ENCODE assay signal across 12 cellular contexts in the genomic region with DNA sequence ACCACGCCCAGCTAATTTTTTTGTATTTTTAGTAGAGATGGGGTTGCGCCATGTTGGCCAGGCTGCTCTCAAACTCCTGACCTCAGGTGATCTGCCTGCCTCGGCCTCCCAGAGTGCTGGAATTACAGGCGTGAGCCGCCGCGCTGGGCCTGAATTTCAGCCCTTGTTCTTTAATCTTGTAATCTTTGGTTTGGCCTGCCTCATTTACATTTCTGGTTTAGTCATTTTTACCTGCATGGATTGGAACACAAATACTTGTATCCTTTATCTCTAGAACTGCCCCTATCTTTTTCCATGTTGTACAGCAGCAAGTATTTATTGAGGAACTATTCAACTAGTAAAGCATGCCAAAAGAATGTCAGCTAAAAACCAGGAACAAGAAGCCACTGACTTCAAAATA.
"Had no signal": no experiment of that assay in that cellular context is flagged by ENCODE, and none has a peak within 500 bp of the region (broad histone marks: within the 10 kb centered on the region; RNA-seq: fewer than 3 reads in every experiment).

No MANE protein-coding gene starts in this region.

- H3K4me1 ChIP-seq: left ventricle myocardium inferior, psoas muscle, right lobe of liver, testis had no signal

- DNase-seq: activated gamma-delta T cell treated with Interleukin-2 at 50 U/mL for 16 hours; left ventricle myocardium inferior; nephron progenitor cell; psoas muscle; right lobe of liver; stimulated activated CD4-positive, alpha-beta T cell treated with anti-CD3 and anti-CD28 coated beads, Interleukin-4, amount 100 ng/mL, for 4 hours; stimulated activated CD8-positive, alpha-beta memory T cell treated with anti-CD3 and anti-CD28 coated beads, Interleukin-4, amount 100 ng/mL, for 48 hours; stimulated activated naive CD4-positive, alpha-beta T cell treated with Interleukin-2 at 50 U/mL for 16 hours; testis; WERI-Rb-1 had no signal

- H3K9me3 Mint-ChIP-seq: memory B cell, nephron progenitor cell had no signal

- H3K27me3 ChIP-seq: right lobe of liver, testis had no signal

- H3K4me3 ChIP-seq: left ventricle myocardium inferior, psoas muscle, right lobe of liver, smooth muscle cell, testis had no signal

- ATAC-seq: psoas muscle, right lobe of liver had no signal

- H3K4me3 Mint-ChIP-seq: memory B cell, nephron progenitor cell had no signal

- H3K9me3 ChIP-seq: left ventricle myocardium inferior, psoas muscle, right lobe of liver, testis had no signal

- H3K4me2 ChIP-seq: smooth muscle cell had no signal

- H3K27ac Mint-ChIP-seq: nephron progenitor cell had no signal

- H3K27me3 Mint-ChIP-seq: memory B cell had no signal

- H3K36me3 ChIP-seq: WERI-Rb-1 had no signal

- H3K27ac ChIP-seq: left ventricle myocardium inferior, psoas muscle, right lobe of liver, testis, WERI-Rb-1 had no signal
